In the genomic region with DNA sequence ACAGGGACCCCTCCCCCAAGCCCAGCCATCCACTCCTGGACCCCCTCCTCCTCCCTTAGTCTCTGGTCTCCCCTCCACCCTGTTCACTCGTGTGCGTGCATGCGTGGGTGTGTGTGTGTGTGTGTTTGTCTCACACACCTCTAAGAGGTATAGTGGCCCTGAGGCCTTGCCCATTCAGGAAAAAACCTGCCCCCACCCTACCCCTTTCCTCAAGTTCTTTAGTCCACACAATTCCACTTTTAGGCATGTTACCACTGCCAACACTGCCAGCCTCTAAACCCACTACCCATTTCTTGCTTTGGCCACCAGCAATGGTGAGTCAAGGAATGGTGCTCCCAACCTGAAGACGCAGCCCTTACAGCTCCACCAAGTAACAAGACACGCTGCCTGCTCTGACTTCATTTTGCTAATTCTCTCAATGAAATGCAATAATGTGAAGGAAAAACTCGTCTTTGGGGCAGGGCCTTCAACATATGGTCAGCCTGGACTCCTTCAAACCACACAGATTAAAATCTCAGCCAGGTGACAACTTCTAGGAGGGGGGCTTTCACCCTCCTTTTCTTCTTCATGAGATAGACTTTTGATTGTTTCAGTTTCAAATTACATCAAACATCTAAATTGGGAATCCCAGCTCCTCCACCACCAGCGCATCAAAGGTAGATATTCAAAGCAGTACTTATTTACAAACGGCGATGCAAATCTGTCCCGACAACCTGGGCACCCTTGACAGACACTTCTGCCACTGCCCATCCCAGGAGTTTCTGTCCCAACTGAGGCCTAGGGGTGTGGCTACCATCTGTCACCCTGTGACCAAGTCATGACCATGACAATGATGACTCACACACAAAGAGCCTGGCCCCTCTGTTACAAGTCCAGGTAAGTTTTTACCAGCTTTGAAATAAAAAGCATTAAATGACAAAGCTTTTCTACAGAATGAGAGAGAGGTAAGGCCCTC, we compare ENCODE assay signal across 8 cellular contexts. TPM values are rescaled to one million over a fixed set of nuclear protein-coding genes. Genes with fewer than 3 reads are reported as not detected.
DNase-seq lines count a peak whose midpoint lies in the region; ATAC-seq lines count a peak whose summit lies in the region.

No MANE protein-coding gene starts in this region.

- H3K9me3 Mint-ChIP-seq in CD4-positive, CD25-positive, alpha-beta regulatory T cell: no peaks in the 10 kb centered on the region
- no peaks in the 10 kb centered on the region for H3K9me3 Mint-ChIP-seq in activated naive CD4-positive, alpha-beta T cell treated with anti-CD3 and anti-CD28 coated beads for 36 hours

- H3K27ac Mint-ChIP-seq in CD4-positive, CD25-positive, alpha-beta regulatory T cell: peak overlapping the region in 2 of 3 donors; percentile 24 to 86
- peak overlapping the region; percentile 33 for H3K27ac Mint-ChIP-seq in activated naive CD4-positive, alpha-beta T cell treated with anti-CD3 and anti-CD28 coated beads for 36 hours

- H3K27ac ChIP-seq in CD4-positive, CD25-positive, alpha-beta regulatory T cell (ENCODE audit: insufficient read depth, low read length, poor library complexity, severe bottlenecking): no peak overlapping the region

- peaks cover 19% of the 10 kb centered on the region for H3K4me1 ChIP-seq in CD4-positive, CD25-positive, alpha-beta regulatory T cell (ENCODE audit: control insufficient read depth, insufficient read depth, low read length, poor library complexity, severe bottlenecking)

- CTCF ChIA-PET in activated naive CD4-positive, alpha-beta T cell treated with anti-CD3 and anti-CD28 coated beads for 36 hours (lab: Charles Lee): interaction anchor here (1.0 to 1.5 kb wide), 2 partner anchors 10 to 28 kb away, joined by 3 to 4 read pairs; no protein-coding TSS in a partner anchor

- peaks cover 7% of the 10 kb centered on the region for H3K36me3 ChIP-seq in CD4-positive, CD25-positive, alpha-beta regulatory T cell (ENCODE audit: control insufficient read depth, insufficient read depth, low read length)

- peaks cover 4 to 78% (median 28%) of the 10 kb centered on the region in 4 donors for H3K4me1 Mint-ChIP-seq in CD4-positive, CD25-positive, alpha-beta regulatory T cell
- peaks cover 84% of the 10 kb centered on the region for H3K4me1 Mint-ChIP-seq in activated naive CD4-positive, alpha-beta T cell treated with anti-CD3 and anti-CD28 coated beads for 36 hours (ENCODE audit: low read depth)

- ATAC-seq in CD4-positive, CD25-positive, alpha-beta regulatory T cell (ENCODE audit: low read depth in 2 of 2): no peak
- ATAC-seq in GM19035 (IDR thresholded peaks at IDR 0.05; ENCODE audit: unreplicated experiment) (peak; percentile 66), HG03103 (IDR thresholded peaks at IDR 0.05; ENCODE audit: low read depth, unreplicated experiment) (peak; percentile 45)

- H3K36me3 Mint-ChIP-seq in CD4-positive, CD25-positive, alpha-beta regulatory T cell: peaks cover 21% of the 10 kb centered on the region
- H3K36me3 Mint-ChIP-seq in activated naive CD4-positive, alpha-beta T cell treated with anti-CD3 and anti-CD28 coated beads for 36 hours (ENCODE audit: low read depth): peaks cover 2% of the 10 kb centered on the region

- H3K4me3 Mint-ChIP-seq in CD4-positive, CD25-positive, alpha-beta regulatory T cell: peak overlapping the region in 2 of 4 donors; percentile 20 to 51
- H3K4me3 Mint-ChIP-seq in activated naive CD4-positive, alpha-beta T cell treated with anti-CD3 and anti-CD28 coated beads for 36 hours: no peak overlapping the region

- no peaks in the 10 kb centered on the region for H3K9me3 ChIP-seq in CD4-positive, CD25-positive, alpha-beta regulatory T cell (ENCODE audit: control insufficient read depth in 2 of 2, low read length in 2 of 2)

- no peaks in the 10 kb centered on the region for H3K27me3 Mint-ChIP-seq in CD4-positive, CD25-positive, alpha-beta regulatory T cell
- H3K27me3 Mint-ChIP-seq in activated naive CD4-positive, alpha-beta T cell treated with anti-CD3 and anti-CD28 coated beads for 36 hours (ENCODE audit: low read depth): no peaks in the 10 kb centered on the region

- intact Hi-C loops in activated naive CD4-positive, alpha-beta T cell treated with anti-CD3 and anti-CD28 coated beads for 36 hours (cut with micrococcal nuclease): loop anchor here (1.0 kb wide), 3 partner anchors 20 to 31 kb away; no protein-coding TSS in a partner anchor
- intact Hi-C loops in posterior cingulate gyrus (cut with DNase I): no loop called here

- H3K27me3 ChIP-seq in CD4-positive, CD25-positive, alpha-beta regulatory T cell (ENCODE audit: control insufficient read depth, insufficient read depth, low read length): no peaks in the 10 kb centered on the region

- no peak overlapping the region for H3K4me3 ChIP-seq in CD4-positive, CD25-positive, alpha-beta regulatory T cell (ENCODE audit: low read depth, low read length)

- peak in 1 of 3 donors; percentile 34 for DNase-seq in CD4-positive, CD25-positive, alpha-beta regulatory T cell
- peak; percentile 74 for DNase-seq in activated naive CD4-positive, alpha-beta T cell treated with anti-CD3 and anti-CD28 coated beads for 36 hours
- DNase-seq in renal cortical epithelial cell (ENCODE audit: low read depth) (peak; percentile 13), anterior cingulate cortex (lab: John Stamatoyannopoulos, UW) (no peak), SHP77 (lab: John Stamatoyannopoulos, UW) (no peak), posterior cingulate gyrus (no peak)

RNA-seq across cellular contexts. Expression of gene SSBP3, which starts 29.8 kb away (rescaled TPM):
- total RNA-seq in CD4-positive, CD25-positive, alpha-beta regulatory T cell: 30.6 TPM
- 1 to 10 TPM; 5.4 to 7.4 (median 6.9) TPM for polyA plus RNA-seq in CD4-positive, CD25-positive, alpha-beta regulatory T cell
- total RNA-seq in activated naive CD4-positive, alpha-beta T cell treated with anti-CD3 and anti-CD28 coated beads for 36 hours: 10 to 100 TPM; 55.0 to 58.3 TPM
- total RNA-seq in renal cortical epithelial cell: 2.8 and 9.0 TPM in 2 replicates

Comparison
In these comparisons a context has a peak if more than half of its experiments do, and no peak if none do; other contexts are left out.
1. ATAC-seq: peak in GM19035 (single experiment) and HG03103 (single experiment); none in CD4-positive, CD25-positive, alpha-beta regulatory T cell (0 of 2).
2. DNase-seq: peak in activated naive CD4-positive, alpha-beta T cell treated with anti-CD3 and anti-CD28 coated beads for 36 hours (single experiment) and renal cortical epithelial cell (single experiment); none in anterior cingulate cortex (0 of 58), SHP77 (0 of 2) and posterior cingulate gyrus (0 of 10).